Comparison of ENCODE assay signal across 8 cellular contexts in the genomic region with DNA sequence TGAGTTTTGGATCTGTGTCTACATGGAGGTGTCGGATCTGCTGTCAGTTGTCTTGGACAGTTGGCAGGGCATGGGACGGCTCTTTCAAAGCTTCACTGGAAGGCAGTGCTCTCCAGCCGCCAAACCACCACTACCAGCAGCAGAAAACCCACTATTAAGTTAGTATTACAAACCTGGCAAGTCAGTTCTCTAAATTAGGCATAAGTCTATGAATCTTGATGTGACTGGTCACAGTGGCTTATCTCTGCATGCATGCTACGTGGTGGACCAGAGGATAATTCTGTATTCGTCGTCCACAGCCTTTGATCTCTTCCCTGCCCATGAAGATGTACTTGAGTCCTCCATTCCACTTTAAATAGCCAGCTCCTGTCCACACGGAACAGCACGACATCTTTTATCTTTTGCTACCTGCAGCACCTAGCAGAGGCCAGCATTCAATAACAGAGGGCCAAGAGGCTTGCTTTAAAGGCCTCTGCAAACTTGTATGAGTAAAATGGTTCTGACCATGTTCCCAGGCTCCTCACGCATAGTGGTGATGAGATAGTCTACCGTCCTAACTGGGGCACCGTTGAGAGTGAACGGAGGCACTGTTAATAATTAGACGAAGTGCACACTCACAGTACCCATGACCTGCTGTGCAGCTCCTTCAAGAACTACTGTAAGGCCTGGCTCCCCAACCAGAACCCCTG. TPM values are rescaled to one million over a fixed set of nuclear protein-coding genes. Genes with fewer than 3 reads are reported as not detected.
DNase-seq lines count a peak whose midpoint lies in the region; ATAC-seq, FAIRE-seq and TF ChIP-seq lines count a peak whose summit lies in the region.

No MANE protein-coding gene starts in this region.

- peaks cover 35% of the 10 kb centered on the region for H3K79me2 ChIP-seq in PC-9 (ENCODE audit: low read depth)

- no peaks in the 10 kb centered on the region for H3K9me3 ChIP-seq in CD8-positive, alpha-beta memory T cell (ENCODE audit: low read length)
- H3K9me3 ChIP-seq in PC-9 (ENCODE audit: insufficient read depth, low read depth) (no peaks in the 10 kb centered on the region), esophagus muscularis mucosa (no peaks in the 10 kb centered on the region), pancreas (no peaks in the 10 kb centered on the region)

- no peaks in the 10 kb centered on the region for H3K27me3 ChIP-seq in CD8-positive, alpha-beta memory T cell (ENCODE audit: insufficient read depth, low read length, poor library complexity, severe bottlenecking)
- H3K27me3 ChIP-seq in PC-9 (ENCODE audit: insufficient read depth, low read depth) (no peaks in the 10 kb centered on the region), esophagus muscularis mucosa (no peaks in the 10 kb centered on the region), pancreas (no peaks in the 10 kb centered on the region)

- H4K20me1 ChIP-seq in PC-9 (ENCODE audit: insufficient read depth): peaks cover 40% of the 10 kb centered on the region

- peaks cover 0 to 1% (median 0%) of the 10 kb centered on the region in 3 donors for H3K36me3 Mint-ChIP-seq in CD8-positive, alpha-beta memory T cell

- peak overlapping the region; percentile 89 for H3K4me2 ChIP-seq in PC-9

- peaks cover 64% of the 10 kb centered on the region for H3F3A ChIP-seq in PC-9 (ENCODE audit: insufficient read depth, low read depth)

- TSS peak; percentile 52 for BruUV-seq in PC-9 (replicated peaks; lab: Mats Ljungman, UMichigan)

- no peak for FAIRE-seq in pancreas (lab: Jason Lieb, UNC)
- no peak for FAIRE-seq in GM12891 (lab: Jason Lieb, UNC)

- no peaks in the 10 kb centered on the region for H3K9me2 ChIP-seq in PC-9 (ENCODE audit: insufficient read depth)

- no peaks in the 10 kb centered on the region for H3K27me3 Mint-ChIP-seq in CD8-positive, alpha-beta memory T cell

- no peaks in the 10 kb centered on the region for H3K9me3 Mint-ChIP-seq in CD8-positive, alpha-beta memory T cell

- H2AFZ ChIP-seq in PC-9: no peak overlapping the region

- peak overlapping the region; percentile 25 for H3K4me3 ChIP-seq in CD8-positive, alpha-beta memory T cell (ENCODE audit: low read length)
- H3K4me3 ChIP-seq in PC-9 (peak overlapping the region; percentile 50; the same call in 1 of the 2 replicates), esophagus muscularis mucosa (peak overlapping the region; percentile 74 to 79 (median 76)), pancreas (peak overlapping the region in 3 of 4 donors; percentile 65 to 70 (median 67))

- TF ChIP-seq POLR2A in esophagus muscularis mucosa (IDR thresholded peaks at IDR 0.05; ENCODE audit: low read depth): no peak
- no peak for TF ChIP-seq POLR2A in GM12891 (IDR thresholded peaks at IDR 0.05; ENCODE audit: low read depth, low read length)

- peaks cover 57 to 75% (median 62%) of the 10 kb centered on the region in 3 donors for H3K4me1 Mint-ChIP-seq in CD8-positive, alpha-beta memory T cell

- DNase-seq in CD8-positive, alpha-beta memory T cell: no peak
- DNase-seq in PC-9 (no peak), esophagus muscularis mucosa (ENCODE audit: extremely low spot score) (no peak), pancreas (no peak), NCI-H128 (lab: John Stamatoyannopoulos, UW; ENCODE audit: unreplicated experiment) (no peak), NCI-H1930 (lab: John Stamatoyannopoulos, UW) (no peak), GM12891 (ENCODE audit: insufficient read length, low spot score) (no peak), NCI-H82 treated with DMSO at 0.1 percent for 48 hours (lab: John Stamatoyannopoulos, UW; ENCODE audit: unreplicated experiment) (no peak)

- H3K36me3 ChIP-seq in CD8-positive, alpha-beta memory T cell (ENCODE audit: insufficient read depth, low read length): no peaks in the 10 kb centered on the region
- no peaks in the 10 kb centered on the region for H3K36me3 ChIP-seq in PC-9 (ENCODE audit: low read depth)
- H3K36me3 ChIP-seq in esophagus muscularis mucosa: no peaks in the 10 kb centered on the region
- no peaks in the 10 kb centered on the region for H3K36me3 ChIP-seq in pancreas

- H3K27ac ChIP-seq in CD8-positive, alpha-beta memory T cell (ENCODE audit: low read depth, low read length): peak overlapping the region; percentile 33
- H3K27ac ChIP-seq in PC-9: no peak overlapping the region
- peak overlapping the region; percentile 92 to 96 (median 94) for H3K27ac ChIP-seq in esophagus muscularis mucosa (replicated peaks in 1 of 4)
- H3K27ac ChIP-seq in pancreas: peak overlapping the region; percentile 73 to 91 (median 82)

- peak overlapping the region; percentile 82 to 92 (median 87) for H3K4me3 Mint-ChIP-seq in CD8-positive, alpha-beta memory T cell

- POLR2A ChIA-PET in CD8-positive, alpha-beta memory T cell (lab: Charles Lee): interaction anchor here (0.6 to 1.6 kb wide), 4 partner anchors 15 to 30 kb away, joined by 3 to 6 read pairs (median 4); no protein-coding TSS in a partner anchor
- POLR2A ChIA-PET in PC-9 (lab: Charles Lee; ENCODE audit: unreplicated experiment): interaction anchor here (0.6 kb wide), 1 partner anchor 113 kb away, joined by 3 read pairs; no protein-coding TSS in a partner anchor

- TF ChIP-seq CTCF in PC-9 (conservative IDR thresholded peaks at IDR 0.05) (no peak), esophagus muscularis mucosa (IDR thresholded peaks at IDR 0.05) (no peak), pancreas (IDR thresholded peaks at IDR 0.05) (peak in 1 of 4 donors; percentile 3)

- H3K27ac Mint-ChIP-seq in CD8-positive, alpha-beta memory T cell: peak overlapping the region in 7 of 8 donors; percentile 36 to 88 (median 86)

- CTCF ChIA-PET in CD8-positive, alpha-beta memory T cell (lab: Charles Lee): interaction anchor here (1.0 to 4.5 kb wide), 7 partner anchors 8 to 52 kb away, joined by 4 to 28 read pairs (median 7); no protein-coding TSS in a partner anchor
- CTCF ChIA-PET in PC-9 (lab: Charles Lee): interaction anchor here (0.6 to 0.9 kb wide), 3 partner anchors 11 to 41 kb away, joined by 3 to 4 read pairs (median 4); no protein-coding TSS in a partner anchor

- ATAC-seq in pancreas: no peak

- intact Hi-C loops in PC-9 (cut with micrococcal nuclease; ENCODE audit: unreplicated experiment) (no loop called here), esophagus muscularis mucosa (cut with DNase I) (no loop called here), pancreas (cut with DNase I) (no loop called here)

- WGBS in esophagus muscularis mucosa: 69% methylated on average over 13 of the region's 13 CpGs
- 21 to 23% methylated on average over 13 of the region's 13 CpGs for WGBS in pancreas, 2 donors

- no peak for TF ChIP-seq EP300 in esophagus muscularis mucosa (IDR thresholded peaks at IDR 0.05)

- peaks cover 69% of the 10 kb centered on the region for H3K4me1 ChIP-seq in CD8-positive, alpha-beta memory T cell (ENCODE audit: insufficient read depth, low read length)
- H3K4me1 ChIP-seq in PC-9 (replicated peaks; ENCODE audit: insufficient read depth): peaks cover 48% of the 10 kb centered on the region
- H3K4me1 ChIP-seq in esophagus muscularis mucosa: peaks cover 74 to 92% (median 90%) of the 10 kb centered on the region in 4 donors
- peaks cover 36 to 41% (median 39%) of the 10 kb centered on the region in 3 donors for H3K4me1 ChIP-seq in pancreas

TF ChIP-seq in GM12891, 5 proteins besides CTCF, POLR2A, EP300 and RAD21:
- TF ChIP-seq TAF1 (IDR thresholded peaks at IDR 0.05; ENCODE audit: low read depth, low read length) (no peak), PAX5 (IDR thresholded peaks at IDR 0.05; ENCODE audit: insufficient read depth, low read length, severe bottlenecking) (no peak), POLR2AphosphoS5 (IDR thresholded peaks at IDR 0.05; ENCODE audit: low read depth, low read length) (no peak), SPI1 (IDR thresholded peaks at IDR 0.05; ENCODE audit: low read depth, low read length) (no peak), POU2F2 (IDR thresholded peaks at IDR 0.05; ENCODE audit: low read depth, low read length) (no peak)

RNA-seq across cellular contexts. Expression of a gene that starts 0.8 kb away (rescaled TPM):
- under 1 TPM; 0.55 to 0.70 TPM for total RNA-seq in CD8-positive, alpha-beta memory T cell
- 1.2 TPM for polyA plus RNA-seq in CD8-positive, alpha-beta memory T cell
- total RNA-seq in PC-9 (2021): 3.4 and 4.3 TPM in 2 replicates
- 10 to 100 TPM; 12.5 to 30.8 (median 25.5) TPM for total RNA-seq in esophagus muscularis mucosa
- 1 to 10 TPM; 3.4 to 5.3 (median 3.9) TPM for total RNA-seq in pancreas
- 1 to 10 TPM; 5.4 to 6.5 TPM for polyA plus RNA-seq in pancreas
- 3.0 TPM for polyA plus RNA-seq in GM12891 (2012; ENCODE audit: low read depth, missing spikeins)

RNA-seq across cellular contexts. Expression of a gene that starts 42.7 kb away (rescaled TPM):
- not detected for total RNA-seq in CD8-positive, alpha-beta memory T cell
- polyA plus RNA-seq in CD8-positive, alpha-beta memory T cell: 0.17 TPM
- total RNA-seq in PC-9 (2021) (0.37 and 0.85 TPM in 2 replicates), esophagus muscularis mucosa (10 to 100 TPM in 2 of 4 donors, 1 to 10 TPM in 2; 4.6 to 19.9 (median 11.0) TPM), pancreas (1 to 10 TPM in 2 of 6 donors, under 1 TPM in 4; 0.20 to 1.6 (median 0.65) TPM)
- 1 to 10 TPM; 1.7 to 3.5 TPM for polyA plus RNA-seq in pancreas
- 6.5 TPM for polyA plus RNA-seq in GM12891 (2012; ENCODE audit: low read depth, missing spikeins)

Comparison
In these comparisons a context has a peak if more than half of its experiments do, and no peak if none do; other contexts are left out.
1. H3K4me3 ChIP-seq: peak in every context shown above with its lines; median percentile 76 in esophagus muscularis mucosa; 67 in pancreas; 50 in PC-9; 25 in CD8-positive, alpha-beta memory T cell.